In genomic region chr1:28954126-28954525, GRCh38 we compare ENCODE assay signal across 30 cellular contexts.
"Had no signal": no experiment of that assay in that cellular context is flagged by ENCODE, and none has a peak within 500 bp of the region (broad histone marks: within the 10 kb centered on the region; RNA-seq: fewer than 3 reads in every experiment).

No MANE protein-coding gene starts in this region.

- DNase-seq: activated B cell treated with CpG ODN at 0.5 μM for 24 hours; activated CD4-positive, alpha-beta T cell treated with anti-CD3 and anti-CD28 coated beads for 48 hours; activated CD4-positive, alpha-beta T cell treated with anti-CD3 and anti-CD28 coated beads, Interleukin-2, amount 50 U/mL, for 1 hour; activated CD4-positive, alpha-beta T cell treated with anti-CD3 and anti-CD28 coated beads, Interleukin-2, amount 50 U/mL, for 48 hours; activated CD8-positive, alpha-beta memory T cell treated with anti-CD3 and anti-CD28 coated beads for 24 hours; activated CD8-positive, alpha-beta T cell treated with anti-CD3 and anti-CD28 coated beads for 36 hours; activated effector memory CD4-positive, alpha-beta T cell treated with Interleukin-2 at 50 U/mL for 16 hours; activated gamma-delta T cell treated with Interleukin-2 at 50 U/mL for 16 hours; activated naive CD4-positive, alpha-beta T cell treated with anti-CD3 and anti-CD28 coated beads, Interleukin-2, amount 50 U/mL, for 16 hours; activated naive CD4-positive, alpha-beta T cell treated with Interleukin-2 at 50 U/mL for 16 hours; activated T-cell treated with anti-CD3 and anti-CD28 coated beads, Interleukin-2, amount 50 U/mL, for 4 hours; amniotic stem cell; aorta; body of pancreas; caudate nucleus; cortex of kidney; dorsolateral prefrontal cortex; effector memory CD4-positive, alpha-beta T cell; endodermal cell; erythroblast; foreskin melanocyte; head of caudate nucleus; T-helper 1 cell; T-helper 2 cell had no signal

- FAIRE-seq: colon, TTC549 had no signal

- ATAC-seq: activated CD4-positive, CD25-positive, alpha-beta regulatory T cell treated with anti-CD3 and anti-CD28 coated beads, Interleukin-2, amount 50 U/mL, for 24 hours; activated CD8-positive, alpha-beta T cell treated with anti-CD3 and anti-CD28 coated beads for 36 hours; activated T-cell treated with anti-CD3 and anti-CD28 coated beads, Interleukin-2, amount 50 U/mL, for 4 hours; activated T-helper 17 cell treated with anti-CD3 and anti-CD28 coated beads, Interleukin-2, amount 50 U/mL, for 72 hours; body of pancreas; gastroesophageal sphincter had no signal

- H3K4me3 ChIP-seq: body of pancreas, dorsolateral prefrontal cortex, esophagus muscularis mucosa, gastroesophageal sphincter had no signal
